In the genomic region with DNA sequence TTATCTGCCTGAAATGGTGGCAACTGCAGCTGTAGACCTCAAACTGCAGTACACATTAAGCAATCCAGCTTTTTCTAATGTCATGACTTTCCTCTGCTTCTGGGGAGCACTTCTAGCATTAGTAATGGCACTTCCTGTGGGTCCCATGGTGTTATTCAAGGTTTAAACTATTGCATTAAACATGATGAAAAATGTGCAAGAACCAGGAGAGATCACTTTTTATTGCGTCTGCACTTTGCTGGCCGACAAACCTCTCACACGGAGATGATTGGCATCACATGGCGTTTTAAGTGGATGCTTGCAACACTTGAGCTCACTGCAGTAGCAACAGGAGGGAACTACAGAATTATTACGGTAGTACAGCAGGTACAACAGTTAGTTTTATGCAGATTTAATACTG, we compare ENCODE assay signal across 12 cellular contexts.
DNase-seq lines count a peak whose midpoint lies in the region; ATAC-seq and TF ChIP-seq lines count a peak whose summit lies in the region.
"Had no signal": no experiment of that assay in that cellular context is flagged by ENCODE, and none has a peak within 500 bp of the region (broad histone marks: within the 10 kb centered on the region; RNA-seq: fewer than 3 reads in every experiment).

No MANE protein-coding gene starts in this region.

- no peaks in the 10 kb centered on the region for H3K36me3 ChIP-seq in sigmoid colon
- H3K36me3 ChIP-seq: thoracic aorta had no signal

- TF ChIP-seq EP300 in sigmoid colon (IDR thresholded peaks at IDR 0.05): no peak

- no peaks in the 10 kb centered on the region for H3K4me1 ChIP-seq in sigmoid colon

- H3K4me1 Mint-ChIP-seq in activated T-cell treated with anti-CD3 and anti-CD28 coated beads, Interleukin-2, amount 50 U/mL, for 72 hours (ENCODE audit: low read depth): peaks cover 62% of the 10 kb centered on the region
- peaks cover 72% of the 10 kb centered on the region for H3K4me1 Mint-ChIP-seq in activated T-cell treated with anti-CD3 and anti-CD28 coated beads, Interleukin-2, amount 50 U/mL, for 4 hours (ENCODE audit: low read depth)
- peaks cover 45% of the 10 kb centered on the region for H3K4me1 Mint-ChIP-seq in activated T-helper 17 cell treated with anti-CD3 and anti-CD28 coated beads, Interleukin-2, amount 50 U/mL, for 72 hours
- peaks cover 78% of the 10 kb centered on the region for H3K4me1 Mint-ChIP-seq in activated CD4-positive, alpha-beta T cell treated with anti-CD3 and anti-CD28 coated beads for 36 hours

- H3K4me3 ChIP-seq in sigmoid colon: no peak overlapping the region
- H3K4me3 ChIP-seq: thoracic aorta had no signal

- no peak overlapping the region for H3K27ac ChIP-seq in sigmoid colon
- H3K27ac ChIP-seq: thoracic aorta had no signal

- DNase-seq in activated T-cell treated with anti-CD3 and anti-CD28 coated beads, Interleukin-2, amount 50 U/mL, for 72 hours: no peak
- no peak for DNase-seq in activated T-cell treated with anti-CD3 and anti-CD28 coated beads, Interleukin-2, amount 50 U/mL, for 4 hours
- DNase-seq in NCI-H1105 (lab: John Stamatoyannopoulos, UW) (peak; percentile 33), renal cortical epithelial cell (ENCODE audit: low read depth) (peak; percentile 78), sigmoid colon (no peak)
- DNase-seq in stimulated activated CD8-positive, alpha-beta memory T cell treated with anti-CD3 and anti-CD28 coated beads, Interleukin-4, amount 100 ng/mL, for 48 hours: no peak
- no peak for DNase-seq in activated CD4-positive, alpha-beta T cell treated with anti-CD3 and anti-CD28 coated beads for 36 hours
- DNase-seq: activated CD4-positive, alpha-beta T cell treated with anti-CD3 and anti-CD28 coated beads, Interleukin-2, amount 10 ng/mL, durations not matched to agents 24 days and 14 days; activated naive CD8-positive, alpha-beta T cell treated with anti-CD3 and anti-CD28 coated beads, Interleukin-2, amount 10 ng/mL, durations not matched to agents 7 days and 5 days had no signal

- H3K27me3 Mint-ChIP-seq in activated T-cell treated with anti-CD3 and anti-CD28 coated beads, Interleukin-2, amount 50 U/mL, for 72 hours (ENCODE audit: low read depth): no peaks in the 10 kb centered on the region
- no peaks in the 10 kb centered on the region for H3K27me3 Mint-ChIP-seq in activated T-cell treated with anti-CD3 and anti-CD28 coated beads, Interleukin-2, amount 50 U/mL, for 4 hours (ENCODE audit: low read depth)
- no peaks in the 10 kb centered on the region for H3K27me3 Mint-ChIP-seq in activated T-helper 17 cell treated with anti-CD3 and anti-CD28 coated beads, Interleukin-2, amount 50 U/mL, for 72 hours
- H3K27me3 Mint-ChIP-seq in activated CD4-positive, alpha-beta T cell treated with anti-CD3 and anti-CD28 coated beads for 36 hours: no peaks in the 10 kb centered on the region
- H3K27me3 Mint-ChIP-seq: activated CD4-positive, alpha-beta T cell treated with anti-CD3 and anti-CD28 coated beads, Interleukin-2, amount 10 ng/mL, durations not matched to agents 24 days and 14 days; activated naive CD8-positive, alpha-beta T cell treated with anti-CD3 and anti-CD28 coated beads, Interleukin-2, amount 10 ng/mL, durations not matched to agents 7 days and 5 days had no signal

- no peak for ATAC-seq in activated T-cell treated with anti-CD3 and anti-CD28 coated beads, Interleukin-2, amount 50 U/mL, for 72 hours (replicated peaks in 1 of 2)
- ATAC-seq in activated T-cell treated with anti-CD3 and anti-CD28 coated beads, Interleukin-2, amount 50 U/mL, for 4 hours: no peak
- ATAC-seq in activated T-helper 17 cell treated with anti-CD3 and anti-CD28 coated beads, Interleukin-2, amount 50 U/mL, for 72 hours (replicated peaks): no peak
- ATAC-seq in activated CD4-positive, alpha-beta T cell treated with anti-CD3 and anti-CD28 coated beads for 36 hours: no peak

- peaks cover 4 to 14% of the 10 kb centered on the region in 2 donors for H3K36me3 Mint-ChIP-seq in activated T-cell treated with anti-CD3 and anti-CD28 coated beads, Interleukin-2, amount 50 U/mL, for 72 hours (ENCODE audit: insufficient read depth in 2 of 2)
- H3K36me3 Mint-ChIP-seq in activated T-cell treated with anti-CD3 and anti-CD28 coated beads, Interleukin-2, amount 50 U/mL, for 4 hours (ENCODE audit: insufficient read depth): peaks cover 27% of the 10 kb centered on the region
- H3K36me3 Mint-ChIP-seq in activated T-helper 17 cell treated with anti-CD3 and anti-CD28 coated beads, Interleukin-2, amount 50 U/mL, for 72 hours (ENCODE audit: low read depth): peaks cover 60% of the 10 kb centered on the region
- H3K36me3 Mint-ChIP-seq in activated CD4-positive, alpha-beta T cell treated with anti-CD3 and anti-CD28 coated beads for 36 hours (ENCODE audit: low read depth): peaks cover 26% of the 10 kb centered on the region

- intact Hi-C loops in sigmoid colon (cut with DNase I): no loop called here
- intact Hi-C loops in activated CD4-positive, alpha-beta T cell treated with anti-CD3 and anti-CD28 coated beads for 36 hours (cut with DNase I, micrococcal nuclease): no loop called here

- no peaks in the 10 kb centered on the region for H3K27me3 ChIP-seq in sigmoid colon

- TF ChIP-seq CTCF in sigmoid colon (IDR thresholded peaks at IDR 0.05): no peak

- CTCF ChIA-PET in activated CD4-positive, alpha-beta T cell treated with anti-CD3 and anti-CD28 coated beads for 36 hours (lab: Charles Lee): interaction anchor here (0.6 kb wide), 2 partner anchors 86 to 100 kb away, joined by 3 read pairs; no protein-coding TSS in a partner anchor

- WGBS in sigmoid colon, 2 donors: 83 to 93% methylated on average over 5 of the region's 5 CpGs

- no peaks in the 10 kb centered on the region for H3K9me3 Mint-ChIP-seq in activated T-cell treated with anti-CD3 and anti-CD28 coated beads, Interleukin-2, amount 50 U/mL, for 72 hours
- H3K9me3 Mint-ChIP-seq in activated T-cell treated with anti-CD3 and anti-CD28 coated beads, Interleukin-2, amount 50 U/mL, for 4 hours: peaks cover 2% of the 10 kb centered on the region
- H3K9me3 Mint-ChIP-seq in activated T-helper 17 cell treated with anti-CD3 and anti-CD28 coated beads, Interleukin-2, amount 50 U/mL, for 72 hours: no peaks in the 10 kb centered on the region
- H3K9me3 Mint-ChIP-seq in activated CD4-positive, alpha-beta T cell treated with anti-CD3 and anti-CD28 coated beads for 36 hours (ENCODE audit: low read depth): no peaks in the 10 kb centered on the region
- H3K9me3 Mint-ChIP-seq: mesothelial cell of epicardium had no signal

- no peaks in the 10 kb centered on the region for H3K9me3 ChIP-seq in sigmoid colon
- H3K9me3 ChIP-seq: thoracic aorta had no signal

- H3K27ac Mint-ChIP-seq in activated T-cell treated with anti-CD3 and anti-CD28 coated beads, Interleukin-2, amount 50 U/mL, for 72 hours: peak overlapping the region; percentile 66
- peak overlapping the region; percentile 31 for H3K27ac Mint-ChIP-seq in activated T-helper 17 cell treated with anti-CD3 and anti-CD28 coated beads, Interleukin-2, amount 50 U/mL, for 72 hours
- no peak overlapping the region for H3K27ac Mint-ChIP-seq in activated CD4-positive, alpha-beta T cell treated with anti-CD3 and anti-CD28 coated beads for 36 hours
- H3K27ac Mint-ChIP-seq: activated CD4-positive, alpha-beta T cell treated with anti-CD3 and anti-CD28 coated beads, Interleukin-2, amount 10 ng/mL, durations not matched to agents 24 days and 14 days; activated naive CD8-positive, alpha-beta T cell treated with anti-CD3 and anti-CD28 coated beads, Interleukin-2, amount 10 ng/mL, durations not matched to agents 7 days and 5 days; mesothelial cell of epicardium had no signal

- peak overlapping the region in 1 of 2 donors; percentile 18 for H3K4me3 Mint-ChIP-seq in activated T-cell treated with anti-CD3 and anti-CD28 coated beads, Interleukin-2, amount 50 U/mL, for 72 hours
- H3K4me3 Mint-ChIP-seq in activated T-cell treated with anti-CD3 and anti-CD28 coated beads, Interleukin-2, amount 50 U/mL, for 4 hours: no peak overlapping the region
- H3K4me3 Mint-ChIP-seq in activated T-helper 17 cell treated with anti-CD3 and anti-CD28 coated beads, Interleukin-2, amount 50 U/mL, for 72 hours: peak overlapping the region; percentile 24
- no peak overlapping the region for H3K4me3 Mint-ChIP-seq in activated CD4-positive, alpha-beta T cell treated with anti-CD3 and anti-CD28 coated beads for 36 hours
- H3K4me3 Mint-ChIP-seq: activated CD4-positive, alpha-beta T cell treated with anti-CD3 and anti-CD28 coated beads, Interleukin-2, amount 10 ng/mL, durations not matched to agents 24 days and 14 days; activated naive CD8-positive, alpha-beta T cell treated with anti-CD3 and anti-CD28 coated beads, Interleukin-2, amount 10 ng/mL, durations not matched to agents 7 days and 5 days; mesothelial cell of epicardium had no signal

- no peak for TF ChIP-seq POLR2A in sigmoid colon (IDR thresholded peaks at IDR 0.05)

- POLR2A ChIA-PET in activated CD4-positive, alpha-beta T cell treated with anti-CD3 and anti-CD28 coated beads for 36 hours (lab: Charles Lee): no interaction called here

Comparison
In these comparisons a context has a peak if more than half of its experiments do, and no peak if none do; other contexts are left out.
1. DNase-seq: peak in NCI-H1105 (single experiment) and renal cortical epithelial cell (single experiment); none in activated T-cell treated with anti-CD3 and anti-CD28 coated beads, Interleukin-2, amount 50 U/mL, for 72 hours (0 of 2), activated T-cell treated with anti-CD3 and anti-CD28 coated beads, Interleukin-2, amount 50 U/mL, for 4 hours (single experiment), sigmoid colon (single experiment), stimulated activated CD8-positive, alpha-beta memory T cell treated with anti-CD3 and anti-CD28 coated beads, Interleukin-4, amount 100 ng/mL, for 48 hours (single experiment) and activated CD4-positive, alpha-beta T cell treated with anti-CD3 and anti-CD28 coated beads for 36 hours (single experiment).